In genomic region chr6:35473075-35473848, GRCh38 we compare ENCODE assay signal across 1 cellular context.
TF ChIP-seq lines count a peak whose summit lies in the region.

No MANE protein-coding gene starts in this region.

TF ChIP-seq in HEK293, 187 proteins besides CTCF, POLR2A, EP300 and RAD21:
- TF ChIP-seq ZNF600 (tag by site-specific recombination; IDR thresholded peaks at IDR 0.05): peak; percentile 43
- no peak for TF ChIP-seq ZNF335 (tag by site-specific recombination; conservative IDR thresholded peaks at IDR 0.05)
- TF ChIP-seq PATZ1 (tag by site-specific recombination; IDR thresholded peaks at IDR 0.05): peak; percentile 48
- TF ChIP-seq ZEB2 (tag by site-specific recombination; IDR thresholded peaks at IDR 0.05): 0 out of 2 replicates have a peak, but pooled peaks have one; percentile 1
- peak; percentile 33; the same call in 1 of the 2 replicates for TF ChIP-seq ZIC2 (tag by site-specific recombination; IDR thresholded peaks at IDR 0.05)
- TF ChIP-seq SP7 (tag by site-specific recombination; IDR thresholded peaks at IDR 0.05): no peak
- peak; percentile 50; the same call in 1 of the 2 replicates for TF ChIP-seq ZBTB48 (tag by site-specific recombination; IDR thresholded peaks at IDR 0.05)
- TF ChIP-seq GLIS1 (tag by site-specific recombination; IDR thresholded peaks at IDR 0.05): peak; percentile 88
- TF ChIP-seq ZNF560 (tag by site-specific recombination; IDR thresholded peaks at IDR 0.05; ENCODE audit: borderline replicate concordance): no peak
- TF ChIP-seq GLIS2 (tag by site-specific recombination; IDR thresholded peaks at IDR 0.05): peak; percentile 78
- TF ChIP-seq ZNF398 (tag by site-specific recombination; IDR thresholded peaks at IDR 0.05): peak; percentile 48; the same call in 1 of the 2 replicates
